In genomic region chr12:101761347-101761746, GRCh38 we compare ENCODE assay signal across 1 cellular context.
TF ChIP-seq lines count a peak whose summit lies in the region.

No MANE protein-coding gene starts in this region.

TF ChIP-seq in GM23338, 12 proteins besides CTCF, POLR2A, EP300 and RAD21 (continued from another document):
- TF ChIP-seq REST (IDR thresholded peaks at IDR 0.05; ENCODE audit: unreplicated experiment) (no peak), CREB1 (CRISPR knock-in tag; IDR thresholded peaks at IDR 0.05; ENCODE audit: low read depth) (no peak)
